In the genomic region with DNA sequence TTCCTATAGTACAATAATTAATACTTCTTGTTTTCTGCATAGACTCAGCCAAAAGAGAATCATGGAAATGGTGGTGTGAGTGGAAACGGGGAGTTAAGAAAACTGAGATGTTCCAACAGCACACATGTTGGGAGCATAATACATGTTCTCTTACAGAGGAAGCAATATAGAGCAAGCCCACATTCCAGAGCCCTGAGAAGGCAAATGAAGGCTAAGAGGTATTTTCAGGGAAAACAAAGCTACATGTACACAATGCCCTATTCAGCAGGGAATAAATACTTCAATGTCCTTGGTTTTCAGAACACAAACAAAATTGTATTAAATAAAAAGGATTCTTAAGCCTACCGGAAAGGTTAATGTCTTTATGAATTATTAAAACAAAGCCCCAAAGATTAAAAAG, we compare ENCODE assay signal across 1 cellular context.
TF ChIP-seq lines count a peak whose summit lies in the region.

No MANE protein-coding gene starts in this region.

TF ChIP-seq in endothelial cell of umbilical vein, 7 proteins besides CTCF, POLR2A, EP300 and RAD21 (continued from another document):
- TF ChIP-seq GATA2 (IDR thresholded peaks at IDR 0.05; ENCODE audit: insufficient read depth, insufficient read length, low read depth, low read length) (no peak), POLR2AphosphoS5 (IDR thresholded peaks at IDR 0.05; ENCODE audit: insufficient read depth, low read depth, low read length) (no peak), JUN (IDR thresholded peaks at IDR 0.05; ENCODE audit: borderline replicate concordance, insufficient read depth, insufficient read length, low read depth) (no peak)
